Comparison of ENCODE assay signal across 8 cellular contexts in genomic region chr11:61972796-61973602, GRCh38. TPM values are rescaled to one million over a fixed set of nuclear protein-coding genes. Genes with fewer than 3 reads are reported as not detected.
DNase-seq lines count a peak whose midpoint lies in the region; ATAC-seq and TF ChIP-seq lines count a peak whose summit lies in the region.

No MANE protein-coding gene starts in this region.

- POLR2A ChIA-PET in CD4-positive, alpha-beta memory T cell (lab: Charles Lee; ENCODE audit: partially characterized antibody), result interaction anchor here (11.4 kb wide), 1 partner anchor 54 kb away, joined by 352 read pairs; no protein-coding TSS in a partner anchor

- H3K9me3 ChIP-seq in CD4-positive, alpha-beta memory T cell (ENCODE audit: control insufficient read depth in 1 of 2, low read length in 2 of 2), result no peaks in the 10 kb centered on the region

- H3K36me3 Mint-ChIP-seq in CD4-positive, alpha-beta memory T cell, result peaks cover 0 to 1% of the 10 kb centered on the region in 2 donors
- H3K36me3 Mint-ChIP-seq in natural killer cell treated with Interleukin-12 subunit alpha and Interleukin-12 subunit beta and Interleukin-15 and Interleukin-18, amount 100 ng/mL, for 72 hours, result peaks cover 4% of the 10 kb centered on the region
- no peaks in the 10 kb centered on the region for H3K36me3 Mint-ChIP-seq in endothelial cell (ENCODE audit: low read depth, unreplicated experiment)

- peak; percentile 14 to 72 for ATAC-seq in natural killer cell treated with Interleukin-12 subunit alpha and Interleukin-12 subunit beta and Interleukin-15 and Interleukin-18, amount 100 ng/mL, for 72 hours
- ATAC-seq in GM19452 (IDR thresholded peaks at IDR 0.05; ENCODE audit: unreplicated experiment) (no peak), GM18502 (IDR thresholded peaks at IDR 0.05; ENCODE audit: poor library complexity, unreplicated experiment) (no peak)

- H3K4me1 ChIP-seq in CD4-positive, alpha-beta memory T cell (ENCODE audit: insufficient read depth, low read length), result peaks cover 20% of the 10 kb centered on the region

- H3K9me3 Mint-ChIP-seq in CD4-positive, alpha-beta memory T cell, result peaks cover 0 to 2% (median 0%) of the 10 kb centered on the region in 8 donors
- no peaks in the 10 kb centered on the region for H3K9me3 Mint-ChIP-seq in natural killer cell treated with Interleukin-12 subunit alpha and Interleukin-12 subunit beta and Interleukin-15 and Interleukin-18, amount 100 ng/mL, for 72 hours
- no peaks in the 10 kb centered on the region for H3K9me3 Mint-ChIP-seq in endothelial cell (ENCODE audit: unreplicated experiment)

- no peaks in the 10 kb centered on the region for H3K27me3 ChIP-seq in CD4-positive, alpha-beta memory T cell (ENCODE audit: insufficient read depth, low read length)
- H3K27me3 ChIP-seq in dorsolateral prefrontal cortex, result no peaks in the 10 kb centered on the region

- peak overlapping the region in 5 of 7 donors; percentile 43 to 91 (median 65) for H3K27ac Mint-ChIP-seq in CD4-positive, alpha-beta memory T cell
- peak overlapping the region; percentile 89 to 95 for H3K27ac Mint-ChIP-seq in natural killer cell treated with Interleukin-12 subunit alpha and Interleukin-12 subunit beta and Interleukin-15 and Interleukin-18, amount 100 ng/mL, for 72 hours
- no peak overlapping the region for H3K27ac Mint-ChIP-seq in endothelial cell (ENCODE audit: unreplicated experiment)

- H3K4me3 Mint-ChIP-seq in CD4-positive, alpha-beta memory T cell, result no peak overlapping the region
- peak overlapping the region; percentile 73 for H3K4me3 Mint-ChIP-seq in natural killer cell treated with Interleukin-12 subunit alpha and Interleukin-12 subunit beta and Interleukin-15 and Interleukin-18, amount 100 ng/mL, for 72 hours
- H3K4me3 Mint-ChIP-seq in endothelial cell (ENCODE audit: unreplicated experiment), result no peak overlapping the region

- no peak overlapping the region for H3K4me3 ChIP-seq in CD4-positive, alpha-beta memory T cell (ENCODE audit: low read length in 2 of 2)
- peak overlapping the region in 8 of 59 donors; percentile 3 to 39 (median 22) for H3K4me3 ChIP-seq in dorsolateral prefrontal cortex

- TF ChIP-seq CTCF in dorsolateral prefrontal cortex (IDR thresholded peaks at IDR 0.05 in 54 of 56, conservative IDR thresholded peaks at IDR 0.05 in 2 of 56; ENCODE audit: low read depth in 1 of 56, partially characterized antibody in 56 of 56) (no peak), endothelial cell (IDR thresholded peaks at IDR 0.05; ENCODE audit: unreplicated experiment) (no peak)

- peaks cover 15 to 41% (median 21%) of the 10 kb centered on the region in 4 donors for H3K4me1 Mint-ChIP-seq in CD4-positive, alpha-beta memory T cell
- peaks cover 69 to 76% of the 10 kb centered on the region in 2 donors for H3K4me1 Mint-ChIP-seq in natural killer cell treated with Interleukin-12 subunit alpha and Interleukin-12 subunit beta and Interleukin-15 and Interleukin-18, amount 100 ng/mL, for 72 hours (ENCODE audit: low read depth in 2 of 2)
- peaks cover 25% of the 10 kb centered on the region for H3K4me1 Mint-ChIP-seq in endothelial cell (ENCODE audit: unreplicated experiment)

- CTCF ChIA-PET in CD4-positive, alpha-beta memory T cell (lab: Charles Lee; ENCODE audit: partially characterized antibody), result interaction anchor here (2.4 to 14.1 kb wide), 2 partner anchors 26 to 110 kb away, joined by 6 to 90 read pairs; no protein-coding TSS in a partner anchor

- H3K27me3 Mint-ChIP-seq in CD4-positive, alpha-beta memory T cell, result no peaks in the 10 kb centered on the region
- H3K27me3 Mint-ChIP-seq in natural killer cell treated with Interleukin-12 subunit alpha and Interleukin-12 subunit beta and Interleukin-15 and Interleukin-18, amount 100 ng/mL, for 72 hours, result no peaks in the 10 kb centered on the region
- H3K27me3 Mint-ChIP-seq in endothelial cell (ENCODE audit: unreplicated experiment), result peaks cover 8% of the 10 kb centered on the region

- DNase-seq in CD4-positive, alpha-beta memory T cell, result no peak
- peak; percentile 21 for DNase-seq in NCI-H526 treated with DMSO at 0.1 percent for 48 hours (lab: John Stamatoyannopoulos, UW)
- peak in 4 of 10 donors; percentile 26 to 39 (median 31) for DNase-seq in dorsolateral prefrontal cortex
- DNase-seq in natural killer cell treated with Interleukin-12 subunit alpha and Interleukin-12 subunit beta and Interleukin-15 and Interleukin-18, amount 100 ng/mL, for 72 hours (ENCODE audit: low spot score), result peak; percentile 78
- DNase-seq in mucosa of gallbladder (ENCODE audit: low spot score), result no peak
- DNase-seq in endothelial cell (ENCODE audit: low spot score), result no peak

- no peak overlapping the region for H3K27ac ChIP-seq in CD4-positive, alpha-beta memory T cell (ENCODE audit: low read depth, low read length)
- peak overlapping the region; percentile 92 to 100 (median 99) for H3K27ac ChIP-seq in dorsolateral prefrontal cortex

- H3K36me3 ChIP-seq in CD4-positive, alpha-beta memory T cell (ENCODE audit: insufficient read depth, low read length), result no peaks in the 10 kb centered on the region

- intact Hi-C loops in CD4-positive, alpha-beta memory T cell (cut with micrococcal nuclease), result no loop called here
- intact Hi-C loops in dorsolateral prefrontal cortex (cut with DNase I), result loop anchor here (1.0 to 2.0 kb wide), 2 partner anchors 22 to 32 kb away; no protein-coding TSS in a partner anchor

RNA-seq across cellular contexts. Expression of gene FTH1, which starts 5.6 kb away (rescaled TPM):
- total RNA-seq in CD4-positive, alpha-beta memory T cell, result 100 to 1,000 TPM; 695 to 763 TPM
- 1,000 to 10,000 TPM; 3,123 to 3,378 TPM for polyA plus RNA-seq in CD4-positive, alpha-beta memory T cell
- total RNA-seq in dorsolateral prefrontal cortex, result 1,000 to 10,000 TPM; 2,016 to 5,225 (median 3,057) TPM
- total RNA-seq in natural killer cell treated with Interleukin-12 subunit alpha and Interleukin-12 subunit beta and Interleukin-15 and Interleukin-18, amount 100 ng/mL, for 72 hours, result over 10,000 TPM in 1 of 2 donors, 1,000 to 10,000 TPM in 1; 5,097 to 40,662 TPM
- 2,359 TPM for total RNA-seq in mucosa of gallbladder
- 837 TPM for total RNA-seq in endothelial cell (ENCODE audit: unreplicated experiment)

RNA-seq across cellular contexts. Expression of gene BEST1, which starts 22.8 kb away (rescaled TPM):
- total RNA-seq in CD4-positive, alpha-beta memory T cell, result under 1 TPM; 0.26 to 0.50 TPM
- 1 to 10 TPM; 1.3 TPM for polyA plus RNA-seq in CD4-positive, alpha-beta memory T cell
- total RNA-seq in dorsolateral prefrontal cortex (100 to 1,000 TPM in 2 of 120 experiments, 10 to 100 TPM in 118; 10.7 to 176 (median 32.0) TPM), mucosa of gallbladder (2.8 TPM), endothelial cell (ENCODE audit: unreplicated experiment) (0.08 TPM)
- total RNA-seq in natural killer cell treated with Interleukin-12 subunit alpha and Interleukin-12 subunit beta and Interleukin-15 and Interleukin-18, amount 100 ng/mL, for 72 hours, result 1 to 10 TPM; 1.0 to 1.9 TPM

RNA-seq across cellular contexts. Expression of gene RAB3IL1, which starts 55.6 kb away (rescaled TPM):
- total RNA-seq in CD4-positive, alpha-beta memory T cell, result under 1 TPM; 0.44 to 0.53 TPM
- polyA plus RNA-seq in CD4-positive, alpha-beta memory T cell, result not detected
- total RNA-seq in dorsolateral prefrontal cortex (10 to 100 TPM in 71 of 120 experiments, 1 to 10 TPM in 49; 5.8 to 23.3 (median 10.7) TPM), mucosa of gallbladder (12.1 TPM), endothelial cell (ENCODE audit: unreplicated experiment) (8.9 TPM)
- not detected for total RNA-seq in natural killer cell treated with Interleukin-12 subunit alpha and Interleukin-12 subunit beta and Interleukin-15 and Interleukin-18, amount 100 ng/mL, for 72 hours

Comparison
In these comparisons a context has a peak if more than half of its experiments do, and no peak if none do; other contexts are left out.
1. DNase-seq: peak in NCI-H526 treated with DMSO at 0.1 percent for 48 hours (single experiment) and natural killer cell treated with Interleukin-12 subunit alpha and Interleukin-12 subunit beta and Interleukin-15 and Interleukin-18, amount 100 ng/mL, for 72 hours (single experiment); none in CD4-positive, alpha-beta memory T cell (0 of 5), mucosa of gallbladder (single experiment) and endothelial cell (single experiment).
2. ATAC-seq: peak in natural killer cell treated with Interleukin-12 subunit alpha and Interleukin-12 subunit beta and Interleukin-15 and Interleukin-18, amount 100 ng/mL, for 72 hours (2 of 2); none in GM19452 (single experiment) and GM18502 (single experiment).